In the genomic region with DNA sequence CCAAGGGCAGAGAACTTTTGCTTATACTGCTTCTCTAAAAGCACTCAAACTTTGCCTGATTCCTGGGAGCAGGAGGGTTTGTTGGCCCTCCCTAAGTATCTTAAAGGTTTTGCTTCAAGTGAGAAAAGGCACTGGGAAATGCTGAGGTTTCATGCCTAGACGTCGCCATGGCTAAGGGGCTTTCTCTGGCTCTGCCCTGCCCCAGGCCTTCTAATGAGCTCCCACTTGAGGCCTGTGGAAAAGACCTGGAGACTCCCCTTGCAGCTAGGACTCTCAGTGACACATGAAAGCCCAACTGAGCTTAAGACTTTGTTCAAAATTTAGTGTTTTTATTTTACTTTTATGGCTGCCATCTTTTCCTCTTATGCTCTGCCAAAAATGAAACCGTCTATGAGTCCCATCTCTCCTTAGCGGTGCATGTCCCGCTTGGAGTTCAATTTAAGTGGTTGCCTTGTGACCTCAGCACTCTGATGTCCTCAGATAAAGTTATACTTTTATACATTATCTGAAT, we compare ENCODE assay signal across 1 cellular context.
TF ChIP-seq lines count a peak whose summit lies in the region.

No MANE protein-coding gene starts in this region.

TF ChIP-seq in WTC11, 78 proteins besides CTCF, POLR2A, EP300 and RAD21 (continued from another document):
- TF ChIP-seq, protein P1, sequence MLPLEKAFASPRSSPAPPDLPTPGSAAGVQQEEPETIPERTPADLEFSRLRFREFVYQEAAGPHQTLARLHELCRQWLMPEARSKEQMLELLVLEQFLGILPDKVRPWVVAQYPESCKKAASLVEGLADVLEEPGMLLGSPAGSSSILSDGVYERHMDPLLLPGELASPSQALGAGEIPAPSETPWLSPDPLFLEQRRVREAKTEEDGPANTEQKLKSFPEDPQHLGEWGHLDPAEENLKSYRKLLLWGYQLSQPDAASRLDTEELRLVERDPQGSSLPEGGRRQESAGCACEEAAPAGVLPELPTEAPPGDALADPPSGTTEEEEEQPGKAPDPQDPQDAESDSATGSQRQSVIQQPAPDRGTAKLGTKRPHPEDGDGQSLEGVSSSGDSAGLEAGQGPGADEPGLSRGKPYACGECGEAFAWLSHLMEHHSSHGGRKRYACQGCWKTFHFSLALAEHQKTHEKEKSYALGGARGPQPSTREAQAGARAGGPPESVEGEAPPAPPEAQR (CRISPR knock-in tag; IDR thresholded peaks at IDR 0.05) = no peak
- TF ChIP-seq NR2C2 (CRISPR knock-in tag; IDR thresholded peaks at IDR 0.05) = no peak
